In genomic region chr19:41449079-41449864, GRCh38 we compare ENCODE assay signal across 8 cellular contexts. TPM values are rescaled to one million over a fixed set of nuclear protein-coding genes. Genes with fewer than 3 reads are reported as not detected.
DNase-seq lines count a peak whose midpoint lies in the region; ATAC-seq and TF ChIP-seq lines count a peak whose summit lies in the region.

No MANE protein-coding gene starts in this region.

- 4 to 5% methylated on average over 22 of the region's 22 CpGs for WGBS in tibial nerve, 2 donors

- CTCF ChIA-PET in GM10248 (lab: Yijun Ruan, JAX), result interaction anchor here (0.7 to 15.6 kb wide), 41 partner anchors 8 to 156 kb away, joined by 3 to 343 read pairs (median 4); partner anchors contain the start of genes B3GNT8, B9D2, CEACAM21 and DMAC2

- no peak for TF ChIP-seq POLR2A in tibial nerve (IDR thresholded peaks at IDR 0.05)

- H3K36me3 ChIP-seq in SK-N-MC (ENCODE audit: insufficient read depth, low read length) (no peaks in the 10 kb centered on the region), parathyroid adenoma (ENCODE audit: control insufficient read depth, insufficient read depth, low read length) (no peaks in the 10 kb centered on the region), tibial nerve (no peaks in the 10 kb centered on the region)

- no peaks in the 10 kb centered on the region for H3K27me3 ChIP-seq in parathyroid adenoma (ENCODE audit: control insufficient read depth, insufficient read depth, low read length)
- peaks cover 0 to 6% of the 10 kb centered on the region in 2 donors for H3K27me3 ChIP-seq in tibial nerve

- peak overlapping the region; percentile 59 for H3K9ac ChIP-seq in SK-N-MC (ENCODE audit: insufficient read length)
- no peak overlapping the region for H3K9ac ChIP-seq in parathyroid adenoma

- H3K4me3 ChIP-seq in Jurkat, Clone E6-1 (ENCODE audit: low read length), result peak overlapping the region; percentile 33
- peak overlapping the region; percentile 78 for H3K4me3 ChIP-seq in SK-N-MC
- H3K4me3 ChIP-seq in parathyroid adenoma (ENCODE audit: low read depth, low read length), result no peak overlapping the region
- peak overlapping the region in 1 of 4 donors; percentile 31 for H3K4me3 ChIP-seq in tibial nerve

- H2AFZ ChIP-seq in parathyroid adenoma, result peak overlapping the region; percentile 45

- H3K9me3 ChIP-seq in SK-N-MC (ENCODE audit: low read depth, low read length) (no peaks in the 10 kb centered on the region), parathyroid adenoma (ENCODE audit: control insufficient read depth, low read length) (no peaks in the 10 kb centered on the region), tibial nerve (no peaks in the 10 kb centered on the region)

- DNase-seq in GM10248 (ENCODE audit: extremely low spot score), result peak; percentile 90
- no peak for DNase-seq in Jurkat, Clone E6-1 (ENCODE audit: low read depth, low spot score)
- no peak for DNase-seq in SK-N-MC (ENCODE audit: low read depth, low spot score)
- DNase-seq in activated naive CD4-positive, alpha-beta T cell (lab: John Stamatoyannopoulos, UW), result peak; percentile 24 to 59 (median 55)
- DNase-seq in glomerular endothelial cell (ENCODE audit: extremely low read depth, low read depth, low spot score), result peak; percentile 34
- DNase-seq in tibial nerve (ENCODE audit: low spot score in 2 of 2), result peak; percentile 56 to 74

- TF ChIP-seq CTCF in GM10248 (IDR thresholded peaks at IDR 0.05; ENCODE audit: control extremely low read depth, extremely low read depth, low read depth, missing control alignments) (peak; percentile 97), parathyroid adenoma (IDR thresholded peaks at IDR 0.05) (peak; percentile 99), tibial nerve (IDR thresholded peaks at IDR 0.05) (peak; percentile 93 to 99 (median 94))

- no peak overlapping the region for H3K27ac ChIP-seq in SK-N-MC
- no peak overlapping the region for H3K27ac ChIP-seq in parathyroid adenoma
- no peak overlapping the region for H3K27ac ChIP-seq in tibial nerve

- POLR2A ChIA-PET in GM10248 (lab: Yijun Ruan, JAX), result interaction anchor here (0.7 to 1.2 kb wide), 2 partner anchors 119 to 121 kb away, joined by 4 to 9 read pairs; no protein-coding TSS in a partner anchor

- no peaks in the 10 kb centered on the region for H3K79me2 ChIP-seq in parathyroid adenoma

- no peak for TF ChIP-seq EP300 in tibial nerve (IDR thresholded peaks at IDR 0.05)

- ATAC-seq in HG02852 (IDR thresholded peaks at IDR 0.05; ENCODE audit: unreplicated experiment), result no peak

- H3K4me2 ChIP-seq in parathyroid adenoma (ENCODE audit: low read length), result peak overlapping the region; percentile 68

- H3K4me1 ChIP-seq in parathyroid adenoma, result no peaks in the 10 kb centered on the region
- peaks cover 0 to 11% (median 0%) of the 10 kb centered on the region in 4 donors for H3K4me1 ChIP-seq in tibial nerve

RNA-seq across cellular contexts. Expression of gene ERICH4, which starts 6.3 kb away (rescaled TPM):
- polyA plus RNA-seq in Jurkat, Clone E6-1 (2012; ENCODE audit: insufficient read depth, insufficient read length), result not detected
- total RNA-seq in glomerular endothelial cell, result not detected in 2 replicates
- not detected for total RNA-seq in tibial nerve

RNA-seq across cellular contexts. Expression of gene DMAC2, which starts 9.6 kb away (rescaled TPM):
- 70.0 TPM for polyA plus RNA-seq in Jurkat, Clone E6-1 (2012; ENCODE audit: insufficient read depth, insufficient read length)
- total RNA-seq in glomerular endothelial cell, result 45.2 and 50.2 TPM in 2 replicates
- total RNA-seq in tibial nerve, result 10 to 100 TPM; 28.8 to 38.7 (median 35.7) TPM

RNA-seq across cellular contexts. Expression of gene B3GNT8, which starts 22.1 kb away (rescaled TPM):
- not detected for polyA plus RNA-seq in Jurkat, Clone E6-1 (2012; ENCODE audit: insufficient read depth, insufficient read length)
- total RNA-seq in glomerular endothelial cell (0.19 and 5.5 TPM in 2 replicates), tibial nerve (1 to 10 TPM; 3.8 to 9.0 (median 5.7) TPM)

RNA-seq across cellular contexts. Expression of gene BCKDHA, which starts 51.7 kb away (rescaled TPM):
- 93.1 TPM for polyA plus RNA-seq in Jurkat, Clone E6-1 (2012; ENCODE audit: insufficient read depth, insufficient read length)
- total RNA-seq in glomerular endothelial cell (27.0 and 33.6 TPM in 2 replicates), tibial nerve (10 to 100 TPM; 48.6 to 61.4 (median 54.2) TPM)

RNA-seq across cellular contexts. Expression of gene EXOSC5, which starts 52.1 kb away (rescaled TPM):
- 97.8 TPM for polyA plus RNA-seq in Jurkat, Clone E6-1 (2012; ENCODE audit: insufficient read depth, insufficient read length)
- total RNA-seq in glomerular endothelial cell (16.7 and 17.0 TPM in 2 replicates), tibial nerve (10 to 100 TPM; 14.0 to 21.3 (median 19.8) TPM)

Comparison
In these comparisons a context has a peak if more than half of its experiments do, and no peak if none do; other contexts are left out.
1. DNase-seq: peak in GM10248 (single experiment), activated naive CD4-positive, alpha-beta T cell (4 of 4), glomerular endothelial cell (single experiment) and tibial nerve (2 of 2); none in Jurkat, Clone E6-1 (single experiment) and SK-N-MC (single experiment).
2. Peak in every context shown above with its lines, with median percentiles within 50 percentile points of each other: CTCF ChIP-seq.